ENCODE assay signal across 1 cellular context in the genomic region with DNA sequence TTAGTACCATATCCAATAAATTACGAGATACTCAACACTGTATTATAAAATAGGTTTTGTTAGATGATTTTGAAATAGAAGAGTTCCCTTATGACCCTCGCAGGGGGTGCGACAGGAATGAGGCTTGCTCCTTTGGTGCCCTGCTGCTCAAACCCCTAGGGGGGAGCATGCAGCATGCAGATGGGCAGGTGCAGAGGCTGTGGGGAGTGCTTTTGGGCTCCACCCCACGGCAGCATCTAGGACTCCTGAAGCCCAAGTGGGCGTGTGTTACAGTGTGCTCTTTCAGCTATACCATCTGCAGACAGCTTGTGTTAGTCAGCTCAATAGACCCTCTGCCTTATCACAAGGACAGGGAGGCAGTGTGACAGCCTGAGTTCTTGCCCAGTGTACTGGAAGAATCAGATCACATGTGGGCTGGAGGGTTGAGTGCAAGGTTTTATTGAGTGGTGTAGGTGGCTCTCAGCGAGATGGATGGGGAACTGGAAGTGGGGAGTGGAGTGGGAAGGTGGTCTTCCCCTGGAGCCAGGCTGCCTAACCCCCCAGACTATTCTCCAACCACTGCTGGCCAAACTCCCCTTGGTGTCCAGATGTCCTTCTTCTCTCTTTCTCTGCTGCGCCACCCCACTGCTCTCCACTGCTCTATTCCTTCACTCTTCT.
TF ChIP-seq lines count a peak whose summit lies in the region.

No MANE protein-coding gene starts in this region.

TF ChIP-seq in GM23338, 12 proteins besides CTCF, POLR2A, EP300 and RAD21 (continued from another document):
- TF ChIP-seq ETS1 (IDR thresholded peaks at IDR 0.05): no peak
- TF ChIP-seq ZNF462 (CRISPR knock-in tag; IDR thresholded peaks at IDR 0.05): no peak
- TF ChIP-seq NANOG (IDR thresholded peaks at IDR 0.05; ENCODE audit: borderline replicate concordance): no peak
- TF ChIP-seq EZH2phosphoT487 (IDR thresholded peaks at IDR 0.05; ENCODE audit: unreplicated experiment): no peak
- TF ChIP-seq EZH2 (IDR thresholded peaks at IDR 0.05; ENCODE audit: low read depth, unreplicated experiment): no peak
- no peak for TF ChIP-seq STAT1 (IDR thresholded peaks at IDR 0.05; ENCODE audit: unreplicated experiment)
- TF ChIP-seq ZNF114 (CRISPR knock-in tag; IDR thresholded peaks at IDR 0.05): no peak
- no peak for TF ChIP-seq REST (IDR thresholded peaks at IDR 0.05; ENCODE audit: unreplicated experiment)
